Comparison of ENCODE assay signal across 24 cellular contexts in the genomic region with DNA sequence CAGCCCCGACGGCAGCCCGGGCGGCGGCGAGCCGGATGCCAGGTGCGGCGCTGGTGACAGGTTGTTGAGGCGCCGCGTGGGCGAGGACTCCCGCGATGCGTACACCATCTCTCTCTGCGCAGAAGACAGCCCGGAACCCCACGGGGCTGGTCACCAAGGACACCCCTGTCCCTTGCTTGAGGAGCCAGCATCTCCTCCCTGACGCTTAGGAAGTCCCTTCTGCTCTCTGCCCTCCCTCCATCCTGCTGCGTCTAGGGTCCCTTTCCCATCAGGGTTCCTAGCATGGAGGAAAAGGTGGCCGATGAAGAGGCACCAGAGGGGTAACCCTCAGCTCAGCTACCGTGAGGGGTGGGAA. TPM values are rescaled to one million over a fixed set of nuclear protein-coding genes. Genes with fewer than 3 reads are reported as not detected.
"Had no signal": no experiment of that assay in that cellular context is flagged by ENCODE, and none has a peak within 500 bp of the region (broad histone marks: within the 10 kb centered on the region; RNA-seq: fewer than 3 reads in every experiment).

No MANE protein-coding gene starts in this region.

- H3K27ac ChIP-seq: coronary artery, esophagus squamous epithelium, left ventricle myocardium inferior, SK-N-MC, tibial artery, uterus had no signal

- DNase-seq: activated CD8-positive, alpha-beta memory T cell treated with anti-CD3 and anti-CD28 coated beads, Interleukin-2, amount 50 U/mL, for 48 hours; activated gamma-delta T cell treated with Interleukin-2 at 50 U/mL for 16 hours; amygdala; effector CD4-positive, alpha-beta T cell; esophagus squamous epithelium; hippocampal formation; left ventricle myocardium inferior; mesenchymal stem cell; occipital lobe; T-cell; T-helper 9 cell; tibial artery; uterus had no signal

- H3K27me3 ChIP-seq: uterus had no signal

- H3K4me3 ChIP-seq: coronary artery, esophagus squamous epithelium, left ventricle myocardium inferior, SK-N-MC, smooth muscle cell, tibial artery, uterus had no signal

- H3K36me3 Mint-ChIP-seq: natural killer cell treated with Interleukin-12 subunit alpha and Interleukin-12 subunit beta and Interleukin-15 and Interleukin-18, amount 100 ng/mL, for 72 hours; T-cell had no signal

- H3K27ac Mint-ChIP-seq: activated T-cell treated with anti-CD3 and anti-CD28 coated beads, Interleukin-2, amount 50 U/mL, for 72 hours; brain; natural killer cell treated with Interleukin-12 subunit alpha and Interleukin-12 subunit beta and Interleukin-15 and Interleukin-18, amount 100 ng/mL, for 72 hours; progenitor cell of endocrine pancreas; T-cell had no signal

- H3K4me2 ChIP-seq: smooth muscle cell had no signal

- H3K9me3 Mint-ChIP-seq: activated T-cell treated with anti-CD3 and anti-CD28 coated beads, Interleukin-2, amount 50 U/mL, for 72 hours; central memory CD8-positive, alpha-beta T cell; natural killer cell treated with Interleukin-12 subunit alpha and Interleukin-12 subunit beta and Interleukin-15 and Interleukin-18, amount 100 ng/mL, for 72 hours; T-cell had no signal

- ATAC-seq: activated CD4-positive, CD25-positive, alpha-beta regulatory T cell treated with anti-CD3 and anti-CD28 coated beads, Interleukin-2, amount 50 U/mL, for 24 hours; activated T-cell treated with anti-CD3 and anti-CD28 coated beads, Interleukin-2, amount 50 U/mL, for 72 hours; natural killer cell treated with Interleukin-12 subunit alpha and Interleukin-12 subunit beta and Interleukin-15 and Interleukin-18, amount 100 ng/mL, for 72 hours; T-cell had no signal

- H3K9me3 ChIP-seq: esophagus squamous epithelium, left ventricle myocardium inferior, tibial artery, uterus had no signal

- H3K4me3 Mint-ChIP-seq: brain; central memory CD8-positive, alpha-beta T cell; natural killer cell treated with Interleukin-12 subunit alpha and Interleukin-12 subunit beta and Interleukin-15 and Interleukin-18, amount 100 ng/mL, for 72 hours had no signal

- H3K36me3 ChIP-seq: esophagus squamous epithelium, left ventricle myocardium inferior, tibial artery, uterus had no signal

RNA-seq across cellular contexts. Expression of a gene that starts 43.6 kb away (rescaled TPM):
- total RNA-seq: fibroblast of villous mesenchyme, glomerular endothelial cell had no signal
